Comparison of ENCODE assay signal across 35 cellular contexts in genomic region chr2:57550912-57551311, GRCh38.
A peak's percentile ranks its signal among the peaks of the same experiment; 100 is the strongest.
DNase-seq lines count a peak whose midpoint lies in the region; ATAC-seq, FAIRE-seq and TF ChIP-seq lines count a peak whose summit lies in the region.
"Had no signal": no experiment of that assay in that cellular context is flagged by ENCODE, and none has a peak within 500 bp of the region (broad histone marks: within the 10 kb centered on the region; RNA-seq: fewer than 3 reads in every experiment).

No MANE protein-coding gene starts in this region.

- CTCF ChIA-PET in HepG2 (lab: Yijun Ruan, JAX; ENCODE audit: low intra/inter-chr PET ratio, low total read pairs) = no interaction called here
- CTCF ChIA-PET in Calu3 (lab: Charles Lee) = no interaction called here
- CTCF ChIA-PET in GM12878 (lab: Yijun Ruan, JAX) = no interaction called here
- CTCF ChIA-PET in K562 (lab: Yijun Ruan, JAX; ENCODE audit: low intra/inter-chr PET ratio) = no interaction called here

- in situ Hi-C loops in HepG2 (cut with HindIII; ENCODE audit: extremely low pct_ligation_motif_present, low pct_unique_long_range_greater_than_20kb) = no loop called here
- in situ Hi-C loops in GM12878 (cut with MboI) = no loop called here
- in situ Hi-C loops in K562 (cut with MboI) = no loop called here

- TF ChIP-seq EP300 in HepG2 (IDR thresholded peaks at IDR 0.05; ENCODE audit: low read depth in 2 of 2, low read length in 2 of 2) (no peak), HepG2 (CRISPR knock-in tag; IDR thresholded peaks at IDR 0.05; ENCODE audit: borderline replicate concordance) (no peak), GM12878 (IDR thresholded peaks at IDR 0.05; ENCODE audit: borderline replicate concordance in 1 of 2, control insufficient read depth in 1 of 2, low read depth in 2 of 2, low read length in 2 of 2) (no peak), K562 (IDR thresholded peaks at IDR 0.05; ENCODE audit: low read length) (no peak)

- FAIRE-seq in HepG2 (lab: Jason Lieb, UNC) (no peak), GM12878 (lab: Jason Lieb, UNC) (no peak), K562 (lab: Jason Lieb, UNC) (no peak)
- FAIRE-seq: A204.1, A549, D721Med had no signal

- TF ChIP-seq RAD21 in HepG2 (CRISPR knock-in tag; IDR thresholded peaks at IDR 0.05) (no peak), GM12878 (IDR thresholded peaks at IDR 0.05; ENCODE audit: insufficient read depth, low read depth, low read length) (no peak), K562 (CRISPR knock-in tag; conservative IDR thresholded peaks at IDR 0.05 in 1 of 2, IDR thresholded peaks at IDR 0.05 in 1 of 2) (no peak)

- no peaks in the 10 kb centered on the region for H3K27me3 Mint-ChIP-seq in Calu3 (ENCODE audit: unreplicated experiment)
- H3K27me3 Mint-ChIP-seq: B cell; CD4-positive, alpha-beta memory T cell; CD4-positive, alpha-beta T cell; CD4-positive, CD25-positive, alpha-beta regulatory T cell; CD8-positive, alpha-beta memory T cell had no signal

- H3K27me3 ChIP-seq in HepG2 (ENCODE audit: control insufficient read depth in 1 of 2, insufficient read depth in 2 of 2, low read length in 2 of 2) (no peaks in the 10 kb centered on the region), right lobe of liver (no peaks in the 10 kb centered on the region), GM12878 (replicated peaks in 1 of 2; ENCODE audit: control insufficient read depth in 2 of 2, insufficient read depth in 2 of 2, low read length in 1 of 2) (no peaks in the 10 kb centered on the region), K562 (ENCODE audit: control insufficient read depth in 2 of 2, insufficient read depth in 2 of 2, low read length in 2 of 2) (no peaks in the 10 kb centered on the region), MM.1S (replicated peaks; ENCODE audit: insufficient read depth, low read length) (no peaks in the 10 kb centered on the region)
- H3K27me3 ChIP-seq: BE2C; BLaER1; BLaER1 treated with 17β-estradiol and CSF1 and Interleukin-3, amounts not matched to agents 10 nM and 100 nM had no signal

- H3K9me3 Mint-ChIP-seq in Calu3 (ENCODE audit: low read depth, unreplicated experiment) = peaks cover 3% of the 10 kb centered on the region

- RAD21 ChIA-PET in GM12878 (lab: Charles Lee; ENCODE audit: unreplicated experiment) = no interaction called here

- H2AFZ ChIP-seq in HepG2 (ENCODE audit: low read length) = no peak overlapping the region
- H2AFZ ChIP-seq in GM12878 (ENCODE audit: control insufficient read depth, low read depth, low read length) = no peak overlapping the region
- H2AFZ ChIP-seq in K562 (ENCODE audit: low read depth, low read length) = no peak overlapping the region
- no peak overlapping the region for H2AFZ ChIP-seq in MM.1S (ENCODE audit: low read length)

- no peak overlapping the region for H3K9ac ChIP-seq in HepG2 (ENCODE audit: insufficient read depth, low read depth, low read length)
- no peak overlapping the region for H3K9ac ChIP-seq in GM12878 (ENCODE audit: control insufficient read depth, insufficient read depth, low read length)
- no peak overlapping the region for H3K9ac ChIP-seq in K562 (ENCODE audit: insufficient read depth in 1 of 2, low read depth in 2 of 2, low read length in 2 of 2)
- H3K9ac ChIP-seq in MM.1S (ENCODE audit: low read length) = no peak overlapping the region
- H3K9ac ChIP-seq: BLaER1; BLaER1 treated with 17β-estradiol and CSF1 and Interleukin-3, amounts not matched to agents 10 nM and 100 nM had no signal

- ATAC-seq in HepG2 (no peak), right lobe of liver (no peak), GM12878 (no peak), K562 (no peak)
- ATAC-seq: A549; CD8-positive, alpha-beta T cell had no signal

- peak overlapping the region; percentile 50 for H3K27ac Mint-ChIP-seq in Calu3 (ENCODE audit: unreplicated experiment)
- H3K27ac Mint-ChIP-seq: B cell; CD14-positive monocyte; CD4-positive, alpha-beta memory T cell; CD4-positive, alpha-beta T cell; CD4-positive, CD25-positive, alpha-beta regulatory T cell; CD8-positive, alpha-beta memory T cell; CD8-positive, alpha-beta T cell had no signal

- no peaks in the 10 kb centered on the region for H3K36me3 Mint-ChIP-seq in Calu3 (ENCODE audit: insufficient read depth, unreplicated experiment)
- H3K36me3 Mint-ChIP-seq: CD14-positive monocyte; CD4-positive, CD25-positive, alpha-beta regulatory T cell; CD8-positive, alpha-beta T cell had no signal

- H3K4me1 Mint-ChIP-seq in Calu3 (ENCODE audit: low read depth, unreplicated experiment) = peaks cover 43% of the 10 kb centered on the region
- H3K4me1 Mint-ChIP-seq: CD4-positive, alpha-beta memory T cell; CD4-positive, CD25-positive, alpha-beta regulatory T cell; CD8-positive, alpha-beta memory T cell had no signal

- no peaks in the 10 kb centered on the region for H3K9me1 ChIP-seq in K562 (ENCODE audit: control insufficient read depth, insufficient read depth, low read length)

- no peak overlapping the region for H3K4me3 ChIP-seq in HepG2 (replicated peaks in 1 of 3; ENCODE audit: insufficient read depth in 1 of 3, low read depth in 2 of 3, low read length in 3 of 3)
- no peak overlapping the region for H3K4me3 ChIP-seq in right lobe of liver
- no peak overlapping the region for H3K4me3 ChIP-seq in GM12878
- H3K4me3 ChIP-seq in K562 = no peak overlapping the region
- no peak overlapping the region for H3K4me3 ChIP-seq in MM.1S (ENCODE audit: low read length)
- H3K4me3 ChIP-seq: A549; BLaER1; BLaER1 treated with 17β-estradiol and CSF1 and Interleukin-3, amounts not matched to agents 10 nM and 100 nM had no signal

- POLR2A ChIA-PET in HepG2 (lab: Yijun Ruan, JAX) (no interaction called here), GM12878 (lab: Charles Lee) (no interaction called here), K562 (lab: Yijun Ruan, JAX) (no interaction called here)

- no peak overlapping the region for H3K27ac ChIP-seq in HepG2 (ENCODE audit: extremely low read length, insufficient read depth, low read length)
- no peak overlapping the region for H3K27ac ChIP-seq in right lobe of liver
- H3K27ac ChIP-seq in GM12878 (ENCODE audit: control insufficient read depth, insufficient read depth) = no peak overlapping the region
- no peak overlapping the region for H3K27ac ChIP-seq in K562 (ENCODE audit: extremely low read depth, low read depth, low read length)
- H3K27ac ChIP-seq in MM.1S (ENCODE audit: low read length) = no peak overlapping the region
- H3K27ac ChIP-seq: 22Rv1; A549; BLaER1; BLaER1 treated with 17β-estradiol and CSF1 and Interleukin-3, amounts not matched to agents 10 nM and 100 nM; C4-2B had no signal

- H3K36me3 ChIP-seq in HepG2 (replicated peaks in 1 of 2; ENCODE audit: control insufficient read depth in 1 of 2, insufficient read depth in 2 of 2, low read length in 2 of 2) (no peaks in the 10 kb centered on the region), right lobe of liver (no peaks in the 10 kb centered on the region), GM12878 (ENCODE audit: control insufficient read depth in 2 of 2, insufficient read depth in 2 of 2, low read length in 1 of 2) (no peaks in the 10 kb centered on the region), K562 (ENCODE audit: control insufficient read depth, insufficient read depth, low read length) (no peaks in the 10 kb centered on the region), MM.1S (replicated peaks; ENCODE audit: insufficient read depth, low read length) (no peaks in the 10 kb centered on the region)
- H3K36me3 ChIP-seq: BE2C, BLaER1 had no signal

- H3K9me3 ChIP-seq in HepG2 (ENCODE audit: low read length) = no peaks in the 10 kb centered on the region; the same call in 1 of the 2 replicates
- H3K9me3 ChIP-seq in right lobe of liver = no peaks in the 10 kb centered on the region
- H3K9me3 ChIP-seq in GM12878 (replicated peaks; ENCODE audit: control insufficient read depth, insufficient read depth, low read length) = no peaks in the 10 kb centered on the region
- no peaks in the 10 kb centered on the region for H3K9me3 ChIP-seq in K562 (replicated peaks; ENCODE audit: control insufficient read depth, insufficient read depth, low read depth, low read length)
- no peaks in the 10 kb centered on the region for H3K9me3 ChIP-seq in MM.1S (replicated peaks; ENCODE audit: insufficient read depth, low read length)
- H3K9me3 ChIP-seq: BE2C, Caco-2 had no signal

- SMC1A ChIA-PET in GM12878 (lab: Charles Lee; ENCODE audit: uncharacterized antibody, unreplicated experiment) = no interaction called here

- BruUV-seq in HepG2 (replicated peaks; lab: Mats Ljungman, UMichigan) (no TSS peak), Calu3 (replicated peaks; lab: Mats Ljungman, UMichigan) (no TSS peak), GM12878 (replicated peaks; lab: Mats Ljungman, UMichigan) (no TSS peak), K562 (replicated peaks; lab: Mats Ljungman, UMichigan) (no TSS peak)

- WGBS in HepG2 (ENCODE audit: low lambda C conversion rate) = 2% methylated on average over 2 of the region's 2 CpGs
- 13% methylated on average over 2 of the region's 2 CpGs for whole genome bisulfite sequencing in right lobe of liver (ENCODE audit: insufficient coverage, low coverage, low lambda C conversion rate, missing lambda C conversion rate)
- 44% methylated on average over 2 of the region's 2 CpGs for WGBS in GM12878 (ENCODE audit: insufficient coverage, insufficient replicate concordance, low lambda C conversion rate, missing lambda C conversion rate)
- WGBS in K562 (ENCODE audit: insufficient coverage, low coverage, missing lambda C conversion rate) = 0% methylated on average over 2 of the region's 2 CpGs

- no peaks in the 10 kb centered on the region for H3F3A ChIP-seq in MM.1S (ENCODE audit: insufficient read depth, low read length)

- H3K4me1 ChIP-seq in HepG2 (ENCODE audit: insufficient read depth, low read length) (no peaks in the 10 kb centered on the region), right lobe of liver (peaks cover 0 to 4% (median 0%) of the 10 kb centered on the region in 4 donors), GM12878 (ENCODE audit: control insufficient read depth, insufficient read depth, low read length) (no peaks in the 10 kb centered on the region), K562 (replicated peaks in 1 of 2; ENCODE audit: control insufficient read depth in 2 of 2, insufficient read depth in 2 of 2, low read length in 2 of 2) (no peaks in the 10 kb centered on the region), MM.1S (ENCODE audit: low read length) (peaks cover 7% of the 10 kb centered on the region; the same call in 1 of the 2 replicates)
- H3K4me1 ChIP-seq: A549, BE2C, Caco-2 had no signal

- TF ChIP-seq POLR2A in HepG2 (IDR thresholded peaks at IDR 0.05; ENCODE audit: insufficient read depth in 1 of 2, low read depth in 2 of 2, low read length in 2 of 2) = no peak
- no peak for TF ChIP-seq POLR2A in right lobe of liver (IDR thresholded peaks at IDR 0.05)
- TF ChIP-seq POLR2A in GM12878 (IDR thresholded peaks at IDR 0.05; ENCODE audit: low read depth, low read length) = no peak
- TF ChIP-seq POLR2A in K562 (conservative IDR thresholded peaks at IDR 0.05) = no peak

- no peak for TF ChIP-seq CTCF in HepG2 (CRISPR knock-in tag; IDR thresholded peaks at IDR 0.05)
- TF ChIP-seq CTCF in right lobe of liver (IDR thresholded peaks at IDR 0.05) = no peak
- no peak for TF ChIP-seq CTCF in Calu3 (IDR thresholded peaks at IDR 0.05; ENCODE audit: unreplicated experiment)
- TF ChIP-seq CTCF in GM12878 (IDR thresholded peaks at IDR 0.05 in 2 of 3, conservative IDR thresholded peaks at IDR 0.05 in 1 of 3; ENCODE audit: control insufficient read depth in 2 of 3, extremely low read depth in 1 of 3, insufficient read depth in 1 of 3, low read depth in 3 of 3, low read length in 3 of 3) = no peak
- TF ChIP-seq CTCF in K562 (IDR thresholded peaks at IDR 0.05 in 2 of 3, conservative IDR thresholded peaks at IDR 0.05 in 1 of 3; ENCODE audit: insufficient read depth in 2 of 3, low read depth in 1 of 3, low read length in 3 of 3) = no peak
- TF ChIP-seq CTCF in MM.1S (IDR thresholded peaks at IDR 0.05; ENCODE audit: low read length) = no peak

- H4K20me1 ChIP-seq in HepG2 (ENCODE audit: insufficient read depth, low read length) (no peaks in the 10 kb centered on the region), GM12878 (ENCODE audit: control insufficient read depth, insufficient read depth) (no peaks in the 10 kb centered on the region), K562 (replicated peaks; ENCODE audit: control insufficient read depth, insufficient read depth, low read length) (no peaks in the 10 kb centered on the region), MM.1S (ENCODE audit: insufficient read depth, low read length) (no peaks in the 10 kb centered on the region)
- H4K20me1 ChIP-seq: BLaER1; BLaER1 treated with 17β-estradiol and CSF1 and Interleukin-3, amounts not matched to agents 10 nM and 100 nM had no signal

- H3K4me2 ChIP-seq in HepG2 (ENCODE audit: low read depth, low read length) (no peak overlapping the region), GM12878 (ENCODE audit: control insufficient read depth, insufficient read depth) (no peak overlapping the region), K562 (ENCODE audit: insufficient read depth, low read length) (no peak overlapping the region), MM.1S (ENCODE audit: low read depth, low read length) (no peak overlapping the region)
- H3K4me2 ChIP-seq: A549, BLaER1 had no signal

- H3K9me2 ChIP-seq in MM.1S (replicated peaks; ENCODE audit: insufficient read depth, low read length) = no peaks in the 10 kb centered on the region

- no peak overlapping the region for H3K4me3 Mint-ChIP-seq in Calu3 (ENCODE audit: low read depth, unreplicated experiment)
- H3K4me3 Mint-ChIP-seq: B cell; CD14-positive monocyte; CD4-positive, alpha-beta T cell; CD4-positive, CD25-positive, alpha-beta regulatory T cell; CD8-positive, alpha-beta memory T cell; CD8-positive, alpha-beta T cell had no signal

- DNase-seq in HepG2 (ENCODE audit: low spot score) (no peak), right lobe of liver (no peak), Calu3 (no peak), GM12878 (ENCODE audit: low read depth, low spot score) (no peak), K562 (ENCODE audit: extremely low read depth in 1 of 4, low spot score in 3 of 4) (no peak), MM.1S (no peak), superior temporal gyrus (ENCODE audit: extremely low spot score) (no peak)
- DNase-seq in activated T-cell treated with anti-CD3 and anti-CD28 coated beads, Interleukin-2, amount 50 U/mL, for 1 hour = no peak
- DNase-seq: 8988T; ACHN; AML-193; BE2C; C1 segment of cervical spinal cord; Caco-2; CD4-positive, alpha-beta memory T cell; CD4-positive, alpha-beta T cell; CD4-positive, CD25-positive, alpha-beta regulatory T cell; CD8-positive, alpha-beta memory T cell; CD8-positive, alpha-beta T cell; COR-L47; DMS 273 treated with DMSO at 0.1 percent for 48 hours; DMS153; DMS79; DMS79 treated with DMSO at 0.1 percent for 48 hours; DND-41; EL had no signal

- H3K79me2 ChIP-seq in HepG2 (ENCODE audit: insufficient read depth, low read length) (no peaks in the 10 kb centered on the region), GM12878 (ENCODE audit: control insufficient read depth, insufficient read depth, low read length) (no peaks in the 10 kb centered on the region), K562 (ENCODE audit: control insufficient read depth, insufficient read depth, low read length) (no peaks in the 10 kb centered on the region), MM.1S (ENCODE audit: low read length) (no peaks in the 10 kb centered on the region)

- intact Hi-C loops in HepG2 (cut with micrococcal nuclease; ENCODE audit: unreplicated experiment) = no loop called here
- intact Hi-C loops in right lobe of liver (cut with DNase I) = no loop called here
- intact Hi-C loops in Calu3 (cut with micrococcal nuclease; ENCODE audit: unreplicated experiment) = no loop called here
- intact Hi-C loops in GM12878 (cut with micrococcal nuclease; ENCODE audit: unreplicated experiment) = no loop called here
- intact Hi-C loops in K562 (cut with micrococcal nuclease) = no loop called here

Comparison
In these comparisons a context has a peak if more than half of its experiments do, and no peak if none do; other contexts are left out.
1. Of the 241 proteins assayed by ChIP-seq in both HepG2 and K562: peak only in HepG2: none; only in K562: TFE3; in both: RAD51; in neither: 238; mixed calls (peak in some experiments, not most) for 1.